Comparison of ENCODE assay signal across 22 cellular contexts in the genomic region with DNA sequence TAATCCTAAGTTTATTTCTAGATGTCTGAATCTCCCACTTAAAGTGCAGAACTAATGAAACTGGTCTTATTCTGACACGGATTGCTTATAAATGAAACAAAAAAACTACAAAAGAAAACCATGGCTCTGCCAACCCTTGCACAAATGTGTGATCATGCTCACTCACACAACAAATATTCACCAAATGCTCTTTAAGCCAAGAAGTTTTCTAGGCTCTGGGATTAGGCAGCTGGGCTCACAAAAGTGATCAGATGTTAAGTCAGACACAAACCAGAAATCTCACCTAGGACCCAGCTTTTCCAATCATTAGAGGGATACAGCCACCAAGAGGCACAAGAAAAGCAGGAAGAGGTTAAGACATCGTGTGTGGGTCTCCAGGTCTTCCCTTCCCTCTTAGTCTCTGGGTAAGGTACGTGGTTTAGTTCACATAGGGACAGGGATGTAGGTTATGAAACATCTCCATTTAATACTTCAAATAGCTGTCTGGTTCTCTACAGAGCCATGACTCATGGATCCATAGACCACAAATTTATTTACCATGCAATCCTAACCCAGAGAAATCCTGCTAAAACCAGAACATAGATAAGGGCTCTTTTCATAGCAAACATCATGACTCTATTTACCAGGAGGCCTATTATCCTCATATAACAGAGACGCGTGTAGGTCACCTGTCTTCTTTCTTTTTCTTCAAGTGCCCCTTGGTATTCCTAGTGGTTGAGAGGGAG.
DNase-seq lines count a peak whose midpoint lies in the region; ATAC-seq, FAIRE-seq and TF ChIP-seq lines count a peak whose summit lies in the region.
"Had no signal": no experiment of that assay in that cellular context is flagged by ENCODE, and none has a peak within 500 bp of the region (broad histone marks: within the 10 kb centered on the region; RNA-seq: fewer than 3 reads in every experiment).

No MANE protein-coding gene starts in this region.

- WGBS in mammary epithelial cell (ENCODE audit: low coverage, missing lambda C conversion rate): 62% methylated on average over 5 of the region's 5 CpGs
- 56% methylated on average over 5 of the region's 5 CpGs for WGBS in smooth muscle cell (ENCODE audit: low lambda C conversion rate)
- 84 to 95% methylated on average over 5 of the region's 5 CpGs for WGBS in aorta, 2 donors

- H3K9me3 ChIP-seq in mammary epithelial cell (replicated peaks; ENCODE audit: insufficient read depth, low read length) (peaks cover 7% of the 10 kb centered on the region), smooth muscle cell (replicated peaks; ENCODE audit: low read depth) (peaks cover 11% of the 10 kb centered on the region), aorta (ENCODE audit: control insufficient read depth, low read length) (peaks cover 6% of the 10 kb centered on the region)
- H3K9me3 ChIP-seq: uterus had no signal

- H3K79me2 ChIP-seq in mammary epithelial cell (ENCODE audit: insufficient read depth, low read length): no peaks in the 10 kb centered on the region
- no peaks in the 10 kb centered on the region for H3K79me2 ChIP-seq in smooth muscle cell (ENCODE audit: low read depth)

- TF ChIP-seq CTCF in mammary epithelial cell (conservative IDR thresholded peaks at IDR 0.05 in 1 of 2, IDR thresholded peaks at IDR 0.05 in 1 of 2; ENCODE audit: extremely low read depth in 1 of 2, insufficient read depth in 1 of 2, low read depth in 1 of 2, low read length in 2 of 2) (no peak), MCF 10A (IDR thresholded peaks at IDR 0.05; ENCODE audit: unreplicated experiment) (no peak), smooth muscle cell (IDR thresholded peaks at IDR 0.05; ENCODE audit: borderline replicate concordance, insufficient read depth, poor library complexity, severe bottlenecking) (no peak)

- POLR2A ChIA-PET in MCF 10A (lab: Yijun Ruan, JAX): interaction anchor here (0.7 kb wide), 1 partner anchor 10 kb away, joined by 3 read pairs; no protein-coding TSS in a partner anchor

- no peaks in the 10 kb centered on the region for H3K4me1 Mint-ChIP-seq in MCF 10A (ENCODE audit: insufficient read depth, unreplicated experiment)
- H3K4me1 Mint-ChIP-seq: activated naive CD8-positive, alpha-beta T cell treated with anti-CD3 and anti-CD28 coated beads for 36 hours had no signal

- H2AFZ ChIP-seq in mammary epithelial cell (ENCODE audit: low read depth, low read length) (no peak overlapping the region), smooth muscle cell (ENCODE audit: low read depth) (no peak overlapping the region)
- H2AFZ ChIP-seq: GM23338 had no signal

- ATAC-seq in aorta (ENCODE audit: low FRiP score): no peak
- ATAC-seq: GM23338 had no signal

- H3K4me3 ChIP-seq in mammary epithelial cell (replicated peaks in 1 of 3; ENCODE audit: insufficient read depth in 1 of 3, low read depth in 2 of 3, low read length in 3 of 3): no peak overlapping the region
- H3K4me3 ChIP-seq in smooth muscle cell: no peak overlapping the region
- no peak overlapping the region for H3K4me3 ChIP-seq in aorta (ENCODE audit: low read length in 2 of 2)
- H3K4me3 ChIP-seq: GM23338, uterus had no signal

- H3K4me1 ChIP-seq in mammary epithelial cell (ENCODE audit: insufficient read depth, low read length): no peaks in the 10 kb centered on the region
- no peaks in the 10 kb centered on the region for H3K4me1 ChIP-seq in smooth muscle cell (ENCODE audit: low read depth)
- H3K4me1 ChIP-seq in aorta (ENCODE audit: control insufficient read depth in 1 of 2, insufficient read depth in 2 of 2, low read length in 2 of 2): no peaks in the 10 kb centered on the region
- H3K4me1 ChIP-seq: uterus had no signal

- intact Hi-C loops in mammary epithelial cell (cut with micrococcal nuclease): no loop called here
- intact Hi-C loops in MCF 10A (cut with micrococcal nuclease): no loop called here
- intact Hi-C loops in aorta (cut with DNase I): no loop called here

- peaks cover 18% of the 10 kb centered on the region for H3K9me3 Mint-ChIP-seq in MCF 10A (ENCODE audit: unreplicated experiment)

- no peaks in the 10 kb centered on the region for H4K20me1 ChIP-seq in mammary epithelial cell (ENCODE audit: insufficient read depth, low read length)
- no peaks in the 10 kb centered on the region for H4K20me1 ChIP-seq in smooth muscle cell (ENCODE audit: low read depth)

- DNase-seq in mammary epithelial cell (peak; percentile 63), MCF 10A (ENCODE audit: unreplicated experiment) (no peak), RCC 7860 (ENCODE audit: low spot score) (peak; percentile 40), fibroblast of gingiva (ENCODE audit: low read depth) (peak; percentile 48), smooth muscle cell (lab: John Stamatoyannopoulos, UW; ENCODE audit: unreplicated experiment) (no peak), DMS79 treated with DMSO at 0.1 percent for 48 hours (lab: John Stamatoyannopoulos, UW) (no peak), aorta (no peak), amygdala (lab: John Stamatoyannopoulos, UW) (no peak)
- DNase-seq: activated CD4-positive, alpha-beta T cell treated with anti-CD3 and anti-CD28 coated beads, Interleukin-2, amount 50 U/mL, for 4 hours; activated naive CD8-positive, alpha-beta T cell treated with anti-CD3 and anti-CD28 coated beads for 36 hours; activated T-cell treated with anti-CD3 and anti-CD28 coated beads, Interleukin-2, amount 50 U/mL, for 24 hours; Karpas-422; mesendoderm; NCI-H187; NCI-H82; retina; uterus had no signal

- CTCF ChIA-PET in mammary epithelial cell (lab: Charles Lee; ENCODE audit: low non-redundant PET) (no interaction called here), MCF 10A (lab: Yijun Ruan, JAX) (interaction anchor here (0.5 to 0.8 kb wide), 3 partner anchors 406 to 632 kb away, joined by 3 read pairs; no protein-coding TSS in a partner anchor)

- BruUV-seq in mammary epithelial cell (replicated peaks; lab: Mats Ljungman, UMichigan) (no TSS peak), MCF 10A (replicated peaks; lab: Mats Ljungman, UMichigan) (no TSS peak)

- no peak overlapping the region for H3K4me3 Mint-ChIP-seq in MCF 10A (ENCODE audit: unreplicated experiment)
- H3K4me3 Mint-ChIP-seq: activated naive CD8-positive, alpha-beta T cell treated with anti-CD3 and anti-CD28 coated beads for 36 hours; activated T-cell treated with anti-CD3 and anti-CD28 coated beads, Interleukin-2, amount 50 U/mL, for 24 hours; GM23338; nephron had no signal

- H3K36me3 Mint-ChIP-seq in MCF 10A (ENCODE audit: insufficient read depth, unreplicated experiment): no peaks in the 10 kb centered on the region

- H3K27ac ChIP-seq in mammary epithelial cell (ENCODE audit: insufficient read depth, low read depth, low read length): no peak overlapping the region
- H3K27ac ChIP-seq in smooth muscle cell (ENCODE audit: low read depth): peak overlapping the region; percentile 75
- H3K27ac ChIP-seq in aorta (ENCODE audit: low read depth in 1 of 2, low read length in 2 of 2): no peak overlapping the region

- H3F3A ChIP-seq in smooth muscle cell (ENCODE audit: low read depth): no peaks in the 10 kb centered on the region

- H3K27ac Mint-ChIP-seq in MCF 10A (ENCODE audit: low read depth, unreplicated experiment): no peak overlapping the region
- H3K27ac Mint-ChIP-seq: activated naive CD8-positive, alpha-beta T cell treated with anti-CD3 and anti-CD28 coated beads for 36 hours; activated T-cell treated with anti-CD3 and anti-CD28 coated beads, Interleukin-2, amount 50 U/mL, for 24 hours; GM23338; nephron had no signal

- in situ Hi-C loops in mammary epithelial cell (cut with MboI; ENCODE audit: low sequenced_read_pairs in 2 of 2): no loop called here

- H3K4me2 ChIP-seq in mammary epithelial cell (ENCODE audit: insufficient read depth, low read depth, low read length) (no peak overlapping the region), smooth muscle cell (no peak overlapping the region)
- H3K4me2 ChIP-seq: GM23338 had no signal

- H3K27me3 Mint-ChIP-seq in MCF 10A (ENCODE audit: insufficient read depth, unreplicated experiment): no peaks in the 10 kb centered on the region
- H3K27me3 Mint-ChIP-seq: activated naive CD8-positive, alpha-beta T cell treated with anti-CD3 and anti-CD28 coated beads for 36 hours; activated T-cell treated with anti-CD3 and anti-CD28 coated beads, Interleukin-2, amount 50 U/mL, for 24 hours had no signal

- no peaks in the 10 kb centered on the region for H3K27me3 ChIP-seq in mammary epithelial cell (ENCODE audit: insufficient read depth, low read length)
- H3K27me3 ChIP-seq in smooth muscle cell (ENCODE audit: low read depth): no peaks in the 10 kb centered on the region
- no peaks in the 10 kb centered on the region for H3K27me3 ChIP-seq in aorta (ENCODE audit: control insufficient read depth in 1 of 2, insufficient read depth in 2 of 2, low read length in 1 of 2)
- H3K27me3 ChIP-seq: uterus had no signal

- FAIRE-seq in RCC 7860 (lab: Jason Lieb, UNC): peak; percentile 75
- FAIRE-seq: A204.1, GM12892, keratinocyte had no signal

- H3K9ac ChIP-seq in mammary epithelial cell (ENCODE audit: insufficient read depth, low read length) (no peak overlapping the region), smooth muscle cell (ENCODE audit: low read depth) (no peak overlapping the region)

- H3K36me3 ChIP-seq in mammary epithelial cell (ENCODE audit: insufficient read depth, low read length) (no peaks in the 10 kb centered on the region), smooth muscle cell (ENCODE audit: low read depth) (peaks cover 13% of the 10 kb centered on the region), aorta (ENCODE audit: control insufficient read depth in 1 of 2, insufficient read depth in 2 of 2, low read length in 1 of 2) (no peaks in the 10 kb centered on the region)

- dilution Hi-C loops in mammary epithelial cell (cut with HindIII; ENCODE audit: low sequenced_read_pairs): no loop called here

Comparison
In these comparisons a context has a peak if more than half of its experiments do, and no peak if none do; other contexts are left out.
1. DNase-seq: peak in mammary epithelial cell (single experiment), RCC 7860 (single experiment) and fibroblast of gingiva (single experiment); none in MCF 10A (single experiment), smooth muscle cell (single experiment), DMS79 treated with DMSO at 0.1 percent for 48 hours (single experiment), aorta (0 of 2) and amygdala (0 of 56).